In genomic region chr6:146592451-146592850, GRCh38 we compare ENCODE assay signal across 31 cellular contexts. TPM values are rescaled to one million over a fixed set of nuclear protein-coding genes. Genes with fewer than 3 reads are reported as not detected.
"Had no signal": no experiment of that assay in that cellular context is flagged by ENCODE, and none has a peak within 500 bp of the region (broad histone marks: within the 10 kb centered on the region; RNA-seq: fewer than 3 reads in every experiment).

No MANE protein-coding gene starts in this region.

- H3K9me3 Mint-ChIP-seq: stimulated activated effector memory CD8-positive, alpha-beta T cell treated with anti-CD3 and anti-CD28 coated beads, Interleukin-12 subunit alpha, Interleukin-12 subunit beta, amount 100 ng/mL, for 72 hours; stimulated activated memory B cell treated with anti-CD40 and anti-IgM and Interleukin-4, amounts not matched to agents 10 μg/mL and 1 μg/mL and 100 μg/mL, for 72 hours; stimulated activated naive B cell treated with anti-CD40 and anti-IgM and Interleukin-4, amounts not matched to agents 10 μg/mL and 1 μg/mL and 100 μg/mL, for 72 hours; stimulated activated naive CD8-positive, alpha-beta T cell treated with anti-CD3 and anti-CD28 coated beads, Interleukin-15, amount 100 ng/mL, for 72 hours; stimulated activated naive CD8-positive, alpha-beta T cell treated with anti-CD3 and anti-CD28 coated beads, Interleukin-15, Interleukin-2, amounts not matched to agents 100 ng/mL and 50 ng/mL, for 24 hours; type B pancreatic cell had no signal

- H3K27me3 ChIP-seq: stomach, suprapubic skin, testis, thyroid gland, tibial artery, tibial nerve, transverse colon, upper lobe of left lung, upper lobe of right lung, uterus, vagina had no signal

- DNase-seq: stimulated activated CD4-positive, alpha-beta T cell treated with anti-CD3 and anti-CD28 coated beads, Interleukin-2, amount 100 ng/mL, for 48 hours; stimulated activated CD4-positive, alpha-beta T cell treated with anti-CD3 and anti-CD28 coated beads, Interleukin-4, amount 100 ng/mL, for 1 hour; stimulated activated CD4-positive, alpha-beta T cell treated with anti-CD3 and anti-CD28 coated beads, Interleukin-4, amount 100 ng/mL, for 24 hours; stimulated activated CD4-positive, alpha-beta T cell treated with anti-CD3 and anti-CD28 coated beads, Interleukin-4, amount 100 ng/mL, for 4 hours; stimulated activated CD8-positive, alpha-beta memory T cell treated with anti-CD3 and anti-CD28 coated beads, Interleukin-4, amount 100 ng/mL, for 48 hours; stimulated activated naive B cell treated with anti-CD40 and anti-IgM and Interleukin-4, amounts not matched to agents 10 μg/mL and 1 μg/mL and 100 μg/mL, for 72 hours; stimulated activated naive CD4-positive, alpha-beta T cell; stimulated activated naive CD4-positive, alpha-beta T cell treated with Interleukin-2 at 50 U/mL for 16 hours; stimulated activated naive CD8-positive, alpha-beta T cell treated with anti-CD3 and anti-CD28 coated beads, Interleukin-15, amount 100 ng/mL, for 72 hours; stimulated activated naive CD8-positive, alpha-beta T cell treated with anti-CD3 and anti-CD28 coated beads, Interleukin-15, Interleukin-2, amounts not matched to agents 100 U/mL and 50 U/mL, for 24 hours; stomach; substantia nigra; testis; thyroid gland; tibial artery; transverse colon; trophoblast cell; upper lobe of left lung; upper lobe of right lung; uterus had no signal

- H3K4me1 Mint-ChIP-seq: stimulated activated effector memory CD8-positive, alpha-beta T cell treated with anti-CD3 and anti-CD28 coated beads, Interleukin-12 subunit alpha, Interleukin-12 subunit beta, amount 100 ng/mL, for 72 hours; stimulated activated memory B cell treated with anti-CD40 and anti-IgM and Interleukin-4, amounts not matched to agents 10 μg/mL and 1 μg/mL and 100 μg/mL, for 72 hours; stimulated activated naive B cell treated with anti-CD40 and anti-IgM and Interleukin-4, amounts not matched to agents 10 μg/mL and 1 μg/mL and 100 μg/mL, for 72 hours; stimulated activated naive CD8-positive, alpha-beta T cell treated with anti-CD3 and anti-CD28 coated beads, Interleukin-15, amount 100 ng/mL, for 72 hours had no signal

- H3K27ac ChIP-seq: stomach, suprapubic skin, testis, thoracic aorta, thyroid gland, tibial artery, tibial nerve, transverse colon, upper lobe of left lung, upper lobe of right lung, uterus, vagina had no signal

- H3K36me3 Mint-ChIP-seq: stimulated activated effector memory CD8-positive, alpha-beta T cell treated with anti-CD3 and anti-CD28 coated beads, Interleukin-12 subunit alpha, Interleukin-12 subunit beta, amount 100 ng/mL, for 72 hours; stimulated activated memory B cell treated with anti-CD40 and anti-IgM and Interleukin-4, amounts not matched to agents 10 μg/mL and 1 μg/mL and 100 μg/mL, for 72 hours; stimulated activated naive B cell treated with anti-CD40 and anti-IgM and Interleukin-4, amounts not matched to agents 10 μg/mL and 1 μg/mL and 100 μg/mL, for 72 hours; type B pancreatic cell had no signal

- H3K36me3 ChIP-seq: stomach, suprapubic skin, thoracic aorta, thyroid gland, tibial artery, tibial nerve, transverse colon, upper lobe of left lung, upper lobe of right lung, uterus, vagina had no signal

- H3K27me3 Mint-ChIP-seq: stimulated activated memory B cell treated with anti-CD40 and anti-IgM and Interleukin-4, amounts not matched to agents 10 μg/mL and 1 μg/mL and 100 μg/mL, for 72 hours; stimulated activated naive B cell treated with anti-CD40 and anti-IgM and Interleukin-4, amounts not matched to agents 10 μg/mL and 1 μg/mL and 100 μg/mL, for 72 hours; stimulated activated naive CD8-positive, alpha-beta T cell treated with anti-CD3 and anti-CD28 coated beads, Interleukin-15, Interleukin-2, amounts not matched to agents 100 ng/mL and 50 ng/mL, for 24 hours had no signal

- H3K4me3 Mint-ChIP-seq: stimulated activated effector memory CD8-positive, alpha-beta T cell treated with anti-CD3 and anti-CD28 coated beads, Interleukin-12 subunit alpha, Interleukin-12 subunit beta, amount 100 ng/mL, for 72 hours; stimulated activated memory B cell treated with anti-CD40 and anti-IgM and Interleukin-4, amounts not matched to agents 10 μg/mL and 1 μg/mL and 100 μg/mL, for 72 hours; stimulated activated naive B cell treated with anti-CD40 and anti-IgM and Interleukin-4, amounts not matched to agents 10 μg/mL and 1 μg/mL and 100 μg/mL, for 72 hours; stimulated activated naive CD8-positive, alpha-beta T cell treated with anti-CD3 and anti-CD28 coated beads, Interleukin-15, amount 100 ng/mL, for 72 hours; stimulated activated naive CD8-positive, alpha-beta T cell treated with anti-CD3 and anti-CD28 coated beads, Interleukin-15, Interleukin-2, amounts not matched to agents 100 ng/mL and 50 ng/mL, for 24 hours; type B pancreatic cell had no signal

- H3K4me1 ChIP-seq: stomach, suprapubic skin, testis, thyroid gland, tibial artery, tibial nerve, upper lobe of left lung, upper lobe of right lung, uterus, vagina had no signal

- ATAC-seq: stimulated activated effector memory CD8-positive, alpha-beta T cell treated with anti-CD3 and anti-CD28 coated beads, Interleukin-12 subunit alpha, Interleukin-12 subunit beta, amount 100 ng/mL, for 72 hours; stimulated activated memory B cell treated with anti-CD40 and anti-IgM and Interleukin-4, amounts not matched to agents 10 μg/mL and 1 μg/mL and 100 μg/mL, for 72 hours; stimulated activated naive B cell treated with anti-CD40 and anti-IgM and Interleukin-4, amounts not matched to agents 10 μg/mL and 1 μg/mL and 100 μg/mL, for 72 hours; stimulated activated naive CD8-positive, alpha-beta T cell treated with anti-CD3 and anti-CD28 coated beads, Interleukin-15, amount 100 ng/mL, for 72 hours; stimulated activated naive CD8-positive, alpha-beta T cell treated with anti-CD3 and anti-CD28 coated beads, Interleukin-15, Interleukin-2, amounts not matched to agents 100 U/mL and 50 U/mL, for 24 hours; upper lobe of right lung had no signal

- H3K9me3 ChIP-seq: stomach, suprapubic skin, testis, thoracic aorta, thyroid gland, tibial artery, tibial nerve, transverse colon, upper lobe of left lung, upper lobe of right lung, uterus, vagina had no signal

- H3K27ac Mint-ChIP-seq: stimulated activated effector memory CD8-positive, alpha-beta T cell treated with anti-CD3 and anti-CD28 coated beads, Interleukin-12 subunit alpha, Interleukin-12 subunit beta, amount 100 ng/mL, for 72 hours; stimulated activated memory B cell treated with anti-CD40 and anti-IgM and Interleukin-4, amounts not matched to agents 10 μg/mL and 1 μg/mL and 100 μg/mL, for 72 hours; stimulated activated naive B cell treated with anti-CD40 and anti-IgM and Interleukin-4, amounts not matched to agents 10 μg/mL and 1 μg/mL and 100 μg/mL, for 72 hours; stimulated activated naive CD8-positive, alpha-beta T cell treated with anti-CD3 and anti-CD28 coated beads, Interleukin-15, amount 100 ng/mL, for 72 hours; stimulated activated naive CD8-positive, alpha-beta T cell treated with anti-CD3 and anti-CD28 coated beads, Interleukin-15, Interleukin-2, amounts not matched to agents 100 ng/mL and 50 ng/mL, for 24 hours; type B pancreatic cell had no signal

- H3K4me3 ChIP-seq: stomach, suprapubic skin, testis, thoracic aorta, thyroid gland, tibial artery, tibial nerve, transverse colon, upper lobe of left lung, upper lobe of right lung, uterus, vagina had no signal

RNA-seq across cellular contexts. Expression of gene ADGB, which starts 6.3 kb away (rescaled TPM):
- total RNA-seq: subcutaneous adipose tissue, thoracic aorta, tibial nerve, upper lobe of right lung, ureter, vagina had no signal
- polyA plus RNA-seq: stomach, urinary bladder had no signal
